ENCODE assay signal across 16 cellular contexts in the genomic region with DNA sequence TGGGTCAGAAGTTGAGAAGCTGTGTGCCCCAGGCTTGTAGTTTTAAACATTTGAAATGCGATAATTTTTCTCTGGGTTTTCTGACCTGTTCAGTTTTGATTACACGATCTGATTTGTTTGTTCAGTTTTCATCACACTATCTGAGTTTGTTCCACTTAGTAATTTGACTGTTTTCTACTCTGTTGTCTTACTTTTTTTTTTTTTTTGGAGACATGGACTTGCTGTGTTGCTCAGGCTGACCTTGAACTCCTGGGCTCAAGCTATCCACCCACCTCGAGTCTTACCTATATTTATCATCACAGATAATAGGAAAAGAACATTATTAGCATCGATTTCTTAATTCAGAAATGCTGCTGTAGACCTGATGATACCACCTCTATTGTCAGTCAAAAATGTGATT.
DNase-seq lines count a peak whose midpoint lies in the region; ATAC-seq and TF ChIP-seq lines count a peak whose summit lies in the region.
"Had no signal": no experiment of that assay in that cellular context is flagged by ENCODE, and none has a peak within 500 bp of the region (broad histone marks: within the 10 kb centered on the region; RNA-seq: fewer than 3 reads in every experiment).

No MANE protein-coding gene starts in this region.

- no peaks in the 10 kb centered on the region for H3K9me3 ChIP-seq in CD8-positive, alpha-beta T cell (ENCODE audit: low read length)
- H3K9me3 ChIP-seq in T-helper 17 cell (ENCODE audit: control insufficient read depth, low read length, poor library complexity, severe bottlenecking): peaks cover 5% of the 10 kb centered on the region
- no peaks in the 10 kb centered on the region for H3K9me3 ChIP-seq in stomach
- H3K9me3 ChIP-seq: SJCRH30 had no signal

- no peak overlapping the region for H3K4me3 Mint-ChIP-seq in CD8-positive, alpha-beta T cell
- no peak overlapping the region for H3K4me3 Mint-ChIP-seq in T-helper 17 cell
- H3K4me3 Mint-ChIP-seq in memory B cell: no peak overlapping the region
- H3K4me3 Mint-ChIP-seq in stimulated activated memory B cell treated with anti-CD40 and anti-IgM and Interleukin-4, amounts not matched to agents 10 μg/mL and 1 μg/mL and 100 μg/mL, for 72 hours: no peak overlapping the region
- no peak overlapping the region for H3K4me3 Mint-ChIP-seq in T-helper 2 cell treated with Interferon-gamma antibody and Interleukin-4, amounts not matched to agents 5 μg/mL and 100 μg/mL, for 36 hours
- H3K4me3 Mint-ChIP-seq: B cell had no signal

- CTCF ChIA-PET in CD8-positive, alpha-beta T cell (lab: Charles Lee): no interaction called here

- intact Hi-C loops in CD8-positive, alpha-beta T cell (cut with DNase I, micrococcal nuclease): no loop called here
- intact Hi-C loops in stomach (cut with DNase I; ENCODE audit: low total_unique reads): no loop called here

- peaks cover 2% of the 10 kb centered on the region for H3K9me3 Mint-ChIP-seq in CD8-positive, alpha-beta T cell
- H3K9me3 Mint-ChIP-seq in memory B cell: no peaks in the 10 kb centered on the region
- H3K9me3 Mint-ChIP-seq in stimulated activated memory B cell treated with anti-CD40 and anti-IgM and Interleukin-4, amounts not matched to agents 10 μg/mL and 1 μg/mL and 100 μg/mL, for 72 hours: no peaks in the 10 kb centered on the region
- no peaks in the 10 kb centered on the region for H3K9me3 Mint-ChIP-seq in T-helper 2 cell treated with Interferon-gamma antibody and Interleukin-4, amounts not matched to agents 5 μg/mL and 100 μg/mL, for 36 hours

- H3K4me1 ChIP-seq in CD8-positive, alpha-beta T cell (ENCODE audit: insufficient read depth, low read length): peaks cover 23% of the 10 kb centered on the region
- peaks cover 3 to 35% (median 15%) of the 10 kb centered on the region in 4 donors for H3K4me1 ChIP-seq in stomach

- H3K4me3 ChIP-seq in CD8-positive, alpha-beta T cell (ENCODE audit: low read depth, low read length): no peak overlapping the region
- H3K4me3 ChIP-seq in stomach: no peak overlapping the region
- H3K4me3 ChIP-seq: SJCRH30 had no signal

- H3K27me3 ChIP-seq in CD8-positive, alpha-beta T cell (ENCODE audit: insufficient read depth, low read length): no peaks in the 10 kb centered on the region
- H3K27me3 ChIP-seq in stomach: no peaks in the 10 kb centered on the region
- H3K27me3 ChIP-seq: SJCRH30 had no signal

- H3K27ac ChIP-seq in CD8-positive, alpha-beta T cell (ENCODE audit: low read depth, low read length): no peak overlapping the region
- H3K27ac ChIP-seq in stomach: no peak overlapping the region
- H3K27ac ChIP-seq: KMS-11, SJCRH30 had no signal

- DNase-seq in CD8-positive, alpha-beta T cell: no peak
- DNase-seq in T-helper 17 cell (no peak), memory B cell (ENCODE audit: low spot score in 2 of 2) (no peak), stomach (no peak), hypothalamus (lab: John Stamatoyannopoulos, UW) (no peak)
- DNase-seq in T-helper 2 cell treated with Interferon-gamma antibody and Interleukin-4, amounts not matched to agents 5 μg/mL and 100 μg/mL, for 36 hours (ENCODE audit: low spot score): no peak
- DNase-seq: MV-4-11, NCI-H187 treated with DMSO at 0.1 percent for 48 hours, NCI-H345, NCI-H524 treated with DMSO at 0.1 percent for 48 hours, SJCRH30 had no signal

- no peaks in the 10 kb centered on the region for H3K36me3 ChIP-seq in CD8-positive, alpha-beta T cell (ENCODE audit: insufficient read depth, low read length)
- no peaks in the 10 kb centered on the region for H3K36me3 ChIP-seq in stomach
- H3K36me3 ChIP-seq: SJCRH30 had no signal

- peak overlapping the region; percentile 7 for H3K27ac Mint-ChIP-seq in CD8-positive, alpha-beta T cell
- peak overlapping the region; percentile 99 for H3K27ac Mint-ChIP-seq in T-helper 17 cell
- peak overlapping the region; percentile 15 for H3K27ac Mint-ChIP-seq in memory B cell
- H3K27ac Mint-ChIP-seq in stimulated activated memory B cell treated with anti-CD40 and anti-IgM and Interleukin-4, amounts not matched to agents 10 μg/mL and 1 μg/mL and 100 μg/mL, for 72 hours: peak overlapping the region; percentile 55
- no peak overlapping the region for H3K27ac Mint-ChIP-seq in T-helper 2 cell treated with Interferon-gamma antibody and Interleukin-4, amounts not matched to agents 5 μg/mL and 100 μg/mL, for 36 hours
- H3K27ac Mint-ChIP-seq: B cell had no signal

- H3K36me3 Mint-ChIP-seq in CD8-positive, alpha-beta T cell: peaks cover 25% of the 10 kb centered on the region
- H3K36me3 Mint-ChIP-seq in T-helper 17 cell (ENCODE audit: low read depth) (no peaks in the 10 kb centered on the region), memory B cell (peaks cover 7% of the 10 kb centered on the region)
- peaks cover 13% of the 10 kb centered on the region for H3K36me3 Mint-ChIP-seq in stimulated activated memory B cell treated with anti-CD40 and anti-IgM and Interleukin-4, amounts not matched to agents 10 μg/mL and 1 μg/mL and 100 μg/mL, for 72 hours
- peaks cover 3% of the 10 kb centered on the region for H3K36me3 Mint-ChIP-seq in T-helper 2 cell treated with Interferon-gamma antibody and Interleukin-4, amounts not matched to agents 5 μg/mL and 100 μg/mL, for 36 hours (ENCODE audit: low read depth)

- TF ChIP-seq POLR2A in stomach (IDR thresholded peaks at IDR 0.05): no peak

- 56 to 69% (median 63%) methylated on average over 4 of the region's 4 CpGs for WGBS in stomach, 5 donors

- no peak for TF ChIP-seq CTCF in CD8-positive, alpha-beta T cell (IDR thresholded peaks at IDR 0.05)
- TF ChIP-seq CTCF in stomach (IDR thresholded peaks at IDR 0.05): no peak

- ATAC-seq in CD8-positive, alpha-beta T cell: no peak
- ATAC-seq in T-helper 17 cell: no peak
- ATAC-seq in memory B cell (ENCODE audit: low read depth): no peak
- no peak for ATAC-seq in stimulated activated memory B cell treated with anti-CD40 and anti-IgM and Interleukin-4, amounts not matched to agents 10 μg/mL and 1 μg/mL and 100 μg/mL, for 72 hours
- no peak for ATAC-seq in GM19324 (IDR thresholded peaks at IDR 0.05; ENCODE audit: low FRiP score, unreplicated experiment)
- ATAC-seq: Panc1 had no signal

- POLR2A ChIA-PET in CD8-positive, alpha-beta T cell (lab: Charles Lee): interaction anchor here (0.6 kb wide), 1 partner anchor 44 kb away, joined by 3 read pairs; no protein-coding TSS in a partner anchor

- H3K4me1 Mint-ChIP-seq in CD8-positive, alpha-beta T cell (ENCODE audit: low read depth): peaks cover 69% of the 10 kb centered on the region
- H3K4me1 Mint-ChIP-seq in T-helper 17 cell (peaks cover 55% of the 10 kb centered on the region), memory B cell (peaks cover 49% of the 10 kb centered on the region)
- peaks cover 67% of the 10 kb centered on the region for H3K4me1 Mint-ChIP-seq in stimulated activated memory B cell treated with anti-CD40 and anti-IgM and Interleukin-4, amounts not matched to agents 10 μg/mL and 1 μg/mL and 100 μg/mL, for 72 hours
- peaks cover 27% of the 10 kb centered on the region for H3K4me1 Mint-ChIP-seq in T-helper 2 cell treated with Interferon-gamma antibody and Interleukin-4, amounts not matched to agents 5 μg/mL and 100 μg/mL, for 36 hours (ENCODE audit: low read depth)

- TF ChIP-seq EP300 in stomach (IDR thresholded peaks at IDR 0.05): no peak

- H3K27me3 Mint-ChIP-seq in CD8-positive, alpha-beta T cell (ENCODE audit: low read depth): no peaks in the 10 kb centered on the region
- H3K27me3 Mint-ChIP-seq in T-helper 17 cell: no peaks in the 10 kb centered on the region
- no peaks in the 10 kb centered on the region for H3K27me3 Mint-ChIP-seq in memory B cell
- no peaks in the 10 kb centered on the region for H3K27me3 Mint-ChIP-seq in stimulated activated memory B cell treated with anti-CD40 and anti-IgM and Interleukin-4, amounts not matched to agents 10 μg/mL and 1 μg/mL and 100 μg/mL, for 72 hours
- no peaks in the 10 kb centered on the region for H3K27me3 Mint-ChIP-seq in T-helper 2 cell treated with Interferon-gamma antibody and Interleukin-4, amounts not matched to agents 5 μg/mL and 100 μg/mL, for 36 hours (ENCODE audit: low read depth)
- H3K27me3 Mint-ChIP-seq: B cell had no signal
